ENCODE assay signal across 8 cellular contexts in genomic region chr7:25259487-25260243, GRCh38. TPM values are rescaled to one million over a fixed set of nuclear protein-coding genes. Genes with fewer than 3 reads are reported as not detected.
DNase-seq lines count a peak whose midpoint lies in the region; ATAC-seq and TF ChIP-seq lines count a peak whose summit lies in the region.

No MANE protein-coding gene starts in this region.

- TF ChIP-seq POLR2A in NB4 (IDR thresholded peaks at IDR 0.05; ENCODE audit: extremely low read depth, insufficient read length): no peak

- peak; percentile 92 for TF ChIP-seq CTCF in NB4 (IDR thresholded peaks at IDR 0.05; ENCODE audit: low read depth, low read length)

- ATAC-seq in GM21737 (IDR thresholded peaks at IDR 0.05; ENCODE audit: unreplicated experiment): peak; percentile 69

- DNase-seq in D341Med (ENCODE audit: low spot score) (peak; percentile 73), NB4 (ENCODE audit: low read depth) (peak; percentile 88), SK-N-DZ (ENCODE audit: low spot score) (peak; percentile 75), globus pallidus (ENCODE audit: low spot score) (peak; percentile 80), pons (ENCODE audit: low spot score) (peak; percentile 90), ureter (ENCODE audit: low spot score) (peak; percentile 78)
- peak; percentile 61 for DNase-seq in activated naive CD4-positive, alpha-beta T cell treated with Interleukin-2 at 50 U/mL for 16 hours

- no peak overlapping the region for H3K4me3 ChIP-seq in NB4 (ENCODE audit: low read depth, low read length)

RNA-seq across cellular contexts. Expression of gene NPVF, which starts 31.4 kb away (rescaled TPM):
- polyA plus RNA-seq in SK-N-DZ (2014; cell fraction: cytosol; rRNA removed): not detected in 2 replicates
- polyA plus RNA-seq in SK-N-DZ (2014; cell fraction: nucleus; rRNA removed): not detected in 2 replicates
- not detected for total RNA-seq in ureter
